ENCODE assay signal across 9 cellular contexts in the genomic region with DNA sequence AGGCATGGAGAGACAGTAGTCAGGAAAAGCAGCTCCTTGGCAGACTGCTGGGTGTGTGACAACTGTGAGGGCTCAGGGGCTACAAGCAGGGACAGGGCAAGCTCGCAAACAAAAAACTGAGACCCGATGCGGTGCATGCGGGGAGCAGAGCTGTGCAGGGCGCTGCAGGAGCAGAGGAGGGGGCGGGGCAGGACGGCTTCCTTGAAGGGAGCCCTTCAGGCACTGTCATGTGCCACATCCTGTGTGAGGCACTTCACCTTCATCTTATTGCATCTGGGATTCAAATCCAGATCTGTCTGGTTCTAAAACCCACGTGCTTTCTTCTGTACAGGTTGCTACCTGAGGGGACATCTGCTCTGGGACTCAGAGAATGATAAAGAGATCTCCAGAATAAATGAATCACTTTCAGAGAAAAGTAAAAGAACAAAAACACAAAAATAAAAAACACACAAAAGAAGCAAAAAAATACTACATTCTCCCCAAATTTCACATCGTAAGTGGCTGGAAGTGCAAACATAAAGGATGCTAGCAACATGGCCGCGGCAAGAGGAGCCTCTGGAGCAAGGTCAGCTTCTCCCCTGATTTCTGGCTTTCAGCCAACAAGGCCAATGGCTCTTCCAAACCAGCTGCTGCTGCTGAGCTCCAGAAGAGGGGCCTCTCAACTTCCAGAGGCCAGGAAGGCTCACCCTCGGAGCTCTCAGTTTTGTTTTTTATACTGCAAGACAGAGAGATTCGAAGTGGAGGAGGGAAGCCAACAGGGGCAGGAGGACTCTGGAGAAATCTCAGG. TPM values are rescaled to one million over a fixed set of nuclear protein-coding genes. Genes with fewer than 3 reads are reported as not detected.
DNase-seq lines count a peak whose midpoint lies in the region; ATAC-seq and TF ChIP-seq lines count a peak whose summit lies in the region.
"Had no signal": no experiment of that assay in that cellular context is flagged by ENCODE, and none has a peak within 500 bp of the region (broad histone marks: within the 10 kb centered on the region; RNA-seq: fewer than 3 reads in every experiment).

No MANE protein-coding gene starts in this region.

- peaks cover 22% of the 10 kb centered on the region for H3K4me1 Mint-ChIP-seq in activated naive CD8-positive, alpha-beta T cell (ENCODE audit: low read depth)

- no peaks in the 10 kb centered on the region for H3K9me3 ChIP-seq in ascending aorta

- ATAC-seq in GM18909 (IDR thresholded peaks at IDR 0.05; ENCODE audit: poor library complexity, unreplicated experiment) (no peak), HG03159 (IDR thresholded peaks at IDR 0.05; ENCODE audit: unreplicated experiment) (no peak)

- no peak overlapping the region for H3K27ac ChIP-seq in ascending aorta
- H3K27ac ChIP-seq: skin epidermis had no signal

- TF ChIP-seq CTCF in ascending aorta (IDR thresholded peaks at IDR 0.05): no peak

- peaks cover 5% of the 10 kb centered on the region for H3K36me3 Mint-ChIP-seq in activated naive CD8-positive, alpha-beta T cell

- no peaks in the 10 kb centered on the region for H3K27me3 Mint-ChIP-seq in activated naive CD8-positive, alpha-beta T cell

- peaks cover 4 to 13% of the 10 kb centered on the region in 2 donors for H3K36me3 ChIP-seq in ascending aorta

- intact Hi-C loops in ascending aorta (cut with DNase I): no loop called here

- peak; percentile 32 for DNase-seq in activated CD8-positive, alpha-beta memory T cell treated with anti-CD3 and anti-CD28 coated beads, Interleukin-2, amount 50 U/mL, for 4 hours
- no peak for DNase-seq in activated CD8-positive, alpha-beta memory T cell treated with anti-CD3 and anti-CD28 coated beads, Interleukin-2, amount 50 U/mL, for 48 hours
- DNase-seq in T-helper 1 cell (peak in 3 of 5 donors; percentile 11 to 72 (median 15)), ascending aorta (ENCODE audit: low spot score in 2 of 2) (no peak)
- peak; percentile 11 for DNase-seq in stimulated activated CD8-positive, alpha-beta memory T cell treated with anti-CD3 and anti-CD28 coated beads, Interleukin-4, amount 100 ng/mL, for 24 hours (ENCODE audit: low read depth)

- H3K27me3 ChIP-seq in ascending aorta: no peaks in the 10 kb centered on the region

- H3K4me3 ChIP-seq in ascending aorta: no peak overlapping the region
- H3K4me3 ChIP-seq: skin epidermis had no signal

- no peak overlapping the region for H3K27ac Mint-ChIP-seq in activated naive CD8-positive, alpha-beta T cell

- no peaks in the 10 kb centered on the region for H3K9me3 Mint-ChIP-seq in activated naive CD8-positive, alpha-beta T cell (ENCODE audit: low read depth)

- no peaks in the 10 kb centered on the region for H3K4me1 ChIP-seq in ascending aorta

- peak overlapping the region; percentile 30 for H3K4me3 Mint-ChIP-seq in activated naive CD8-positive, alpha-beta T cell

RNA-seq across cellular contexts. Expression of a gene that starts 14.2 kb away (rescaled TPM):
- total RNA-seq in ascending aorta: 22.2 TPM

Comparison
In these comparisons a context has a peak if more than half of its experiments do, and no peak if none do; other contexts are left out.
1. DNase-seq: peak in activated CD8-positive, alpha-beta memory T cell treated with anti-CD3 and anti-CD28 coated beads, Interleukin-2, amount 50 U/mL, for 4 hours (single experiment), T-helper 1 cell (3 of 5) and stimulated activated CD8-positive, alpha-beta memory T cell treated with anti-CD3 and anti-CD28 coated beads, Interleukin-4, amount 100 ng/mL, for 24 hours (single experiment); none in activated CD8-positive, alpha-beta memory T cell treated with anti-CD3 and anti-CD28 coated beads, Interleukin-2, amount 50 U/mL, for 48 hours (single experiment) and ascending aorta (0 of 2).